Comparison of ENCODE assay signal across 7 cellular contexts in the genomic region with DNA sequence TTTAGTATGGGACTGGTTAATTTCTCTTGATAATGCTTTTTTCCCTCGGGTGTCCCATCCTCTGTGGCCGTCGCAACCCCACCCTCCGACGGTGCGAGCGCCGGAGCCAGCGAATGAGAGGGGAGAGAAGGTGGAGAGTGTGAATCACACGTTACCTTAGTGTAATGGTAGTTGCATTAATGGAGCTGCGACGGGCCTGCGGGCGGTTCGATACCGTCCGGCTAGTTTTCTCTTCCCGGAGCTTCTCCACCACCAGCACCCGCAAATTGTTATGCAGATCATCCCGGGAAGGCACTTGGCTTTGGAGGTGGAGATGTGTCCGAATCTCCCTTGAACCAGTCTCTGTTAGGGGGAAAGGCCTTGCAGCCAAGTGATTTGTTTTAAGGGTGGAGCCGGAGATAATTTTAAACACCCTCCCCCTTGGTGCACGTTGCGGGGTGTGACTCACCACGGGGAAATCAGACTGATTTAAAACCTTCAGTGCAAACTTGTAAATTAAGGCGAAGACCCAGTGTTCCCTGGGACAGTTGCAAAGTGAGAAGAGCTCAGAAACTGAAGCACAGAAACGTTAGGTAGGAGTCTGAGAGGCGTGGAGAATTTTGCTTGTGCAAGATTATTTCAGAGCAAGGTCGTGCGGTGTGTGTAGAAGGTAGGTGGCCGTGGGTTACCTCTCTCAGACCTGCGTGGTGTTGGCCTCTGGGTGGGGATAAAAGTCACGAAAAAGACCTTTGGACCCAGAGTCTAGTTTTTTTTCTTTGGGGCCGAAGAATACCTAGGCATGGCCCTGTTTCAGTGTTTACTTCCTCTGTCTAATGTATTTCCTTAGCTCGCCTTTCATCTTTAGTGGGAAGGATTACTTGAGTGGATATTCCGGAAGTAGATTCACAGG. TPM values are rescaled to one million over a fixed set of nuclear protein-coding genes. Genes with fewer than 3 reads are reported as not detected.
DNase-seq lines count a peak whose midpoint lies in the region; ATAC-seq lines count a peak whose summit lies in the region.

No MANE protein-coding gene starts in this region.

- no peak overlapping the region for H2BK120ac ChIP-seq in mesenchymal stem cell (ENCODE audit: low read depth, low read length)

- peak overlapping the region; percentile 46 to 47 for H3K4ac ChIP-seq in mesenchymal stem cell (ENCODE audit: low read depth in 1 of 2, low read length in 2 of 2)

- 1% methylated on average over 35 of the region's 36 CpGs for WGBS in mesenchymal stem cell

- H4K91ac ChIP-seq in mesenchymal stem cell (ENCODE audit: low read length) = no peak overlapping the region

- peak overlapping the region; percentile 97 for H3K9ac ChIP-seq in mesenchymal stem cell (ENCODE audit: low read length)

- peak overlapping the region; percentile 94 to 98 for H3K4me3 ChIP-seq in mesenchymal stem cell (ENCODE audit: insufficient read depth in 1 of 2, low read depth in 1 of 2, low read length in 2 of 2)

- H3K9me3 ChIP-seq in mesenchymal stem cell (ENCODE audit: control insufficient read depth, low read length) = no peaks in the 10 kb centered on the region

- H2BK5ac ChIP-seq in mesenchymal stem cell (ENCODE audit: low read depth, low read length, poor library complexity, severe bottlenecking) = no peak overlapping the region

- H3K27me3 ChIP-seq in mesenchymal stem cell (ENCODE audit: control insufficient read depth in 1 of 2, insufficient read depth in 1 of 2, low read length in 2 of 2) = no peaks in the 10 kb centered on the region

- H2BK12ac ChIP-seq in mesenchymal stem cell (ENCODE audit: low read length in 2 of 2) = no peak overlapping the region

- no peak overlapping the region for H2BK15ac ChIP-seq in mesenchymal stem cell (ENCODE audit: low read depth, poor library complexity, severe bottlenecking)

- no peak overlapping the region for H2AK5ac ChIP-seq in mesenchymal stem cell (ENCODE audit: low read length, severe bottlenecking)

- peak overlapping the region; percentile 55 to 99 for H3K18ac ChIP-seq in mesenchymal stem cell (ENCODE audit: low read depth in 1 of 2, low read length in 2 of 2)

- no peak overlapping the region for H3K23ac ChIP-seq in mesenchymal stem cell (ENCODE audit: low read length in 2 of 2)

- H3K14ac ChIP-seq in mesenchymal stem cell (ENCODE audit: low read length in 2 of 2) = no peak overlapping the region

- peak overlapping the region; percentile 86 for H3K27ac ChIP-seq in mesenchymal stem cell (ENCODE audit: low read length, poor library complexity, severe bottlenecking)

- peaks cover 3% of the 10 kb centered on the region for H3K79me1 ChIP-seq in mesenchymal stem cell (replicated peaks; ENCODE audit: low read length, poor library complexity, severe bottlenecking)

- H3K36me3 ChIP-seq in mesenchymal stem cell (ENCODE audit: control insufficient read depth in 1 of 2, insufficient read depth in 2 of 2, low read depth in 1 of 2, low read length in 2 of 2) = peaks cover 0 to 5% of the 10 kb centered on the region in 2 experiments

- peaks cover 3% of the 10 kb centered on the region for H3K4me1 ChIP-seq in mesenchymal stem cell (ENCODE audit: control insufficient read depth, insufficient read depth, low read depth, low read length)

- peak overlapping the region; percentile 57 for H4K8ac ChIP-seq in mesenchymal stem cell (ENCODE audit: low read length)

- peak overlapping the region; percentile 86 for H3K4me2 ChIP-seq in mesenchymal stem cell (ENCODE audit: low read length, poor library complexity, severe bottlenecking)

- DNase-seq in NCI-H446 treated with DMSO at 0.1 percent for 48 hours (lab: John Stamatoyannopoulos, UW) (peak; percentile 42), mesenchymal stem cell (peak; percentile 85)
- DNase-seq in activated CD4-positive, alpha-beta T cell treated with anti-CD3 and anti-CD28 coated beads, Interleukin-2, amount 50 U/mL, for 48 hours = peak; percentile 76 to 83
- peak; percentile 64 for DNase-seq in effector CD4-positive, alpha-beta T cell
- DNase-seq in stimulated activated CD8-positive, alpha-beta memory T cell treated with anti-CD3 and anti-CD28 coated beads, Interleukin-15, amount 100 ng/mL, for 48 hours (ENCODE audit: low read depth in 2 of 2) = peak; percentile 60 to 64

- ATAC-seq in GM18508 (IDR thresholded peaks at IDR 0.05; ENCODE audit: insufficient read depth, unreplicated experiment) (peak; percentile 25), HG02798 (IDR thresholded peaks at IDR 0.05; ENCODE audit: poor library complexity, unreplicated experiment) (peak; percentile 29)

- H2AFZ ChIP-seq in mesenchymal stem cell (ENCODE audit: low read depth, low read length) = peak overlapping the region; percentile 89

RNA-seq across cellular contexts. Expression of a gene that starts 1.3 kb away (rescaled TPM):
- polyA plus RNA-seq in mesenchymal stem cell (2013, experiment 1 of 2) = 20.2 TPM
- 18.9 TPM for polyA plus RNA-seq in mesenchymal stem cell (2013, experiment 2 of 2)

RNA-seq across cellular contexts. Expression of a gene that starts 43.9 kb away (rescaled TPM):
- 0.50 TPM for polyA plus RNA-seq in mesenchymal stem cell (2013, experiment 1 of 2)
- polyA plus RNA-seq in mesenchymal stem cell (2013, experiment 2 of 2) = 0.12 TPM

Comparison
In these comparisons a context has a peak if more than half of its experiments do, and no peak if none do; other contexts are left out.
1. Peak in every context shown above with its lines: DNase-seq, ATAC-seq, H3K4me3 ChIP-seq and H3K27ac ChIP-seq.